Comparison of ENCODE assay signal across 8 cellular contexts in genomic region chr20:51542894-51543788, GRCh38. TPM values are rescaled to one million over a fixed set of nuclear protein-coding genes. Genes with fewer than 3 reads are reported as not detected.
A peak's percentile ranks its signal among the peaks of the same experiment; 100 is the strongest.
DNase-seq lines count a peak whose midpoint lies in the region; ATAC-seq and TF ChIP-seq lines count a peak whose summit lies in the region.

No MANE protein-coding gene starts in this region.

- intact Hi-C loops in right cardiac atrium (cut with DNase I): no loop called here

- H3K9me3 ChIP-seq in RWPE2 (ENCODE audit: severe bottlenecking): no peaks in the 10 kb centered on the region
- no peaks in the 10 kb centered on the region for H3K9me3 ChIP-seq in right cardiac atrium (ENCODE audit: control insufficient read depth, low read length)

- ATAC-seq in RWPE2 (ENCODE audit: low read depth): peak; percentile 10; the same call in 2 of the 3 replicates
- peak in 1 of 2 donors; percentile 7 for ATAC-seq in right cardiac atrium
- ATAC-seq in GM21381 (IDR thresholded peaks at IDR 0.05; ENCODE audit: unreplicated experiment): no peak
- no peak for ATAC-seq in HG02763 (IDR thresholded peaks at IDR 0.05; ENCODE audit: unreplicated experiment)

- H3K36me3 ChIP-seq in RWPE2 (ENCODE audit: low read depth): no peaks in the 10 kb centered on the region

- H3K27ac ChIP-seq in RWPE2 (ENCODE audit: poor library complexity, severe bottlenecking) (no peak overlapping the region), right cardiac atrium (ENCODE audit: low read length) (peak overlapping the region; percentile 17), skin epidermis (peak overlapping the region in 12 of 21 experiments; percentile 21 to 96 (median 86))

- H3K4me1 ChIP-seq in RWPE2 (ENCODE audit: insufficient read depth, poor library complexity, severe bottlenecking) (no peaks in the 10 kb centered on the region), right cardiac atrium (ENCODE audit: control insufficient read depth, insufficient read depth, low read length) (peaks cover 3% of the 10 kb centered on the region)

- peak; percentile 9 for DNase-seq in NCI-H1092 treated with DMSO at 0.1 percent for 48 hours (lab: John Stamatoyannopoulos, UW)
- no peak for DNase-seq in NCI-H1092 (lab: John Stamatoyannopoulos, UW)
- DNase-seq in RWPE2 (ENCODE audit: low spot score): no peak
- DNase-seq in right cardiac atrium: peak in 1 of 3 donors; percentile 73
- no peak for DNase-seq in hepatic stellate cell (ENCODE audit: low spot score)

- TF ChIP-seq CTCF in RWPE2 (IDR thresholded peaks at IDR 0.05; ENCODE audit: poor library complexity, severe bottlenecking): no peak

- WGBS in right cardiac atrium: 18% methylated on average over 30 of the region's 30 CpGs

- H3K27me3 ChIP-seq in RWPE2 (ENCODE audit: insufficient read depth, poor library complexity, severe bottlenecking): peaks cover 60% of the 10 kb centered on the region
- H3K27me3 ChIP-seq in right cardiac atrium (ENCODE audit: control insufficient read depth, insufficient read depth): no peaks in the 10 kb centered on the region

- H3K4me3 ChIP-seq in RWPE2 (ENCODE audit: severe bottlenecking): no peak overlapping the region
- peak overlapping the region; percentile 36 for H3K4me3 ChIP-seq in right cardiac atrium (ENCODE audit: low read length)
- H3K4me3 ChIP-seq in skin epidermis: peak overlapping the region; percentile 41 to 60 (median 48)

RNA-seq across cellular contexts. Expression of gene NFATC2, which starts 0.6 kb away (rescaled TPM):
- 10 to 100 TPM in 1 of 4 donors, 1 to 10 TPM in 3; 6.8 to 13.3 (median 8.3) TPM for total RNA-seq in right cardiac atrium
- polyA plus RNA-seq in right cardiac atrium: 2.8 TPM
